In genomic region chr6:160386869-160387518, GRCh38 we compare ENCODE assay signal across 12 cellular contexts. TPM values are rescaled to one million over a fixed set of nuclear protein-coding genes. Genes with fewer than 3 reads are reported as not detected.
DNase-seq lines count a peak whose midpoint lies in the region; ATAC-seq and TF ChIP-seq lines count a peak whose summit lies in the region.
"Had no signal": no experiment of that assay in that cellular context is flagged by ENCODE, and none has a peak within 500 bp of the region (broad histone marks: within the 10 kb centered on the region; RNA-seq: fewer than 3 reads in every experiment).

No MANE protein-coding gene starts in this region.

- H3K27me3 ChIP-seq in GM23248 (replicated peaks; ENCODE audit: insufficient read depth) = no peaks in the 10 kb centered on the region
- no peaks in the 10 kb centered on the region for H3K27me3 ChIP-seq in smooth muscle cell (ENCODE audit: low read depth)
- no peaks in the 10 kb centered on the region for H3K27me3 ChIP-seq in CD8-positive, alpha-beta T cell (ENCODE audit: insufficient read depth, low read length)

- H3K9me2 ChIP-seq in GM23248 (ENCODE audit: insufficient read depth) = no peaks in the 10 kb centered on the region

- H3K27ac Mint-ChIP-seq in CD8-positive, alpha-beta T cell = no peak overlapping the region
- no peak overlapping the region for H3K27ac Mint-ChIP-seq in activated CD4-positive, alpha-beta T cell treated with anti-CD3 and anti-CD28 coated beads for 36 hours

- WGBS in GM23248 (ENCODE audit: low coverage in 1 of 2, low lambda C conversion rate in 2 of 2, missing lambda C conversion rate in 2 of 2), 2 experiments = 83 to 86% methylated on average over 5 of the region's 5 CpGs
- 81% methylated on average over 5 of the region's 5 CpGs for WGBS in smooth muscle cell (ENCODE audit: low lambda C conversion rate)

- CTCF ChIA-PET in CD8-positive, alpha-beta T cell (lab: Charles Lee) = no interaction called here
- CTCF ChIA-PET in activated CD4-positive, alpha-beta T cell treated with anti-CD3 and anti-CD28 coated beads for 36 hours (lab: Charles Lee) = no interaction called here

- H4K20me1 ChIP-seq in GM23248 (ENCODE audit: insufficient read depth) = no peaks in the 10 kb centered on the region
- H4K20me1 ChIP-seq in smooth muscle cell (ENCODE audit: low read depth) = peaks cover 90% of the 10 kb centered on the region

- H3K79me2 ChIP-seq in GM23248 (ENCODE audit: insufficient read depth) (no peaks in the 10 kb centered on the region), smooth muscle cell (ENCODE audit: low read depth) (peaks cover 94% of the 10 kb centered on the region)

- no peak for TF ChIP-seq CTCF in smooth muscle cell (IDR thresholded peaks at IDR 0.05; ENCODE audit: borderline replicate concordance, insufficient read depth, poor library complexity, severe bottlenecking)
- TF ChIP-seq CTCF in CD8-positive, alpha-beta T cell (IDR thresholded peaks at IDR 0.05) = no peak

- H3K4me1 Mint-ChIP-seq in CD8-positive, alpha-beta T cell (ENCODE audit: low read depth) = no peaks in the 10 kb centered on the region
- H3K4me1 Mint-ChIP-seq in activated CD4-positive, alpha-beta T cell treated with anti-CD3 and anti-CD28 coated beads for 36 hours = no peaks in the 10 kb centered on the region

- H3K9ac ChIP-seq in GM23248 (no peak overlapping the region), smooth muscle cell (ENCODE audit: low read depth) (no peak overlapping the region)

- intact Hi-C loops in CD8-positive, alpha-beta T cell (cut with DNase I, micrococcal nuclease) = no loop called here
- intact Hi-C loops in activated CD4-positive, alpha-beta T cell treated with anti-CD3 and anti-CD28 coated beads for 36 hours (cut with DNase I, micrococcal nuclease) = no loop called here

- H3F3A ChIP-seq in GM23248 (ENCODE audit: insufficient read depth) (no peaks in the 10 kb centered on the region), smooth muscle cell (ENCODE audit: low read depth) (peaks cover 24% of the 10 kb centered on the region)

- H3K27ac ChIP-seq in GM23248 = no peak overlapping the region
- peak overlapping the region; percentile 15 for H3K27ac ChIP-seq in smooth muscle cell (ENCODE audit: low read depth)
- no peak overlapping the region for H3K27ac ChIP-seq in CD8-positive, alpha-beta T cell (ENCODE audit: low read depth, low read length)

- H3K27me3 Mint-ChIP-seq in CD8-positive, alpha-beta T cell (ENCODE audit: low read depth) = peaks cover 6% of the 10 kb centered on the region
- peaks cover 2% of the 10 kb centered on the region for H3K27me3 Mint-ChIP-seq in activated CD4-positive, alpha-beta T cell treated with anti-CD3 and anti-CD28 coated beads for 36 hours

- H3K36me3 ChIP-seq in GM23248 (ENCODE audit: low read depth) (no peaks in the 10 kb centered on the region), smooth muscle cell (ENCODE audit: low read depth) (no peaks in the 10 kb centered on the region)
- no peaks in the 10 kb centered on the region for H3K36me3 ChIP-seq in CD8-positive, alpha-beta T cell (ENCODE audit: insufficient read depth, low read length)

- DNase-seq in GM23248 (peak; percentile 21), amniotic epithelial cell (ENCODE audit: low read depth) (peak; percentile 49), islet precursor cell (peak; percentile 70), smooth muscle cell (lab: John Stamatoyannopoulos, UW; ENCODE audit: unreplicated experiment) (no peak), globus pallidus (ENCODE audit: low spot score) (no peak)
- no peak for DNase-seq in effector CD8-positive, alpha-beta T cell (lab: John Stamatoyannopoulos, UW)
- no peak for DNase-seq in CD8-positive, alpha-beta T cell
- no peak for DNase-seq in activated CD4-positive, alpha-beta T cell treated with anti-CD3 and anti-CD28 coated beads for 36 hours
- DNase-seq: activated naive CD4-positive, alpha-beta T cell treated with Interleukin-2 at 50 U/mL for 16 hours; NCI-H345; nucleus accumbens had no signal

- H3K4me1 ChIP-seq in GM23248 (ENCODE audit: insufficient read depth) (no peaks in the 10 kb centered on the region), smooth muscle cell (ENCODE audit: low read depth) (no peaks in the 10 kb centered on the region)
- no peaks in the 10 kb centered on the region for H3K4me1 ChIP-seq in CD8-positive, alpha-beta T cell (ENCODE audit: insufficient read depth, low read length)

- H3K4me2 ChIP-seq in GM23248 (ENCODE audit: unreplicated experiment) (no peak overlapping the region), smooth muscle cell (no peak overlapping the region)

- no peak for ATAC-seq in CD8-positive, alpha-beta T cell
- no peak for ATAC-seq in activated CD4-positive, alpha-beta T cell treated with anti-CD3 and anti-CD28 coated beads for 36 hours

- POLR2A ChIA-PET in CD8-positive, alpha-beta T cell (lab: Charles Lee) = no interaction called here
- POLR2A ChIA-PET in activated CD4-positive, alpha-beta T cell treated with anti-CD3 and anti-CD28 coated beads for 36 hours (lab: Charles Lee) = no interaction called here

- no peak overlapping the region for H2AFZ ChIP-seq in GM23248
- no peak overlapping the region for H2AFZ ChIP-seq in smooth muscle cell (ENCODE audit: low read depth)

- in situ Hi-C loops in GM23248 (cut with MboI) = no loop called here

- peaks cover 14% of the 10 kb centered on the region for H3K9me3 Mint-ChIP-seq in CD8-positive, alpha-beta T cell
- H3K9me3 Mint-ChIP-seq in activated CD4-positive, alpha-beta T cell treated with anti-CD3 and anti-CD28 coated beads for 36 hours (ENCODE audit: low read depth) = peaks cover 10% of the 10 kb centered on the region

- H3K4me3 ChIP-seq in GM23248 = no peak overlapping the region
- H3K4me3 ChIP-seq in smooth muscle cell = no peak overlapping the region
- H3K4me3 ChIP-seq in CD8-positive, alpha-beta T cell (ENCODE audit: low read depth, low read length) = no peak overlapping the region

- H3K4me3 Mint-ChIP-seq in CD8-positive, alpha-beta T cell = no peak overlapping the region
- H3K4me3 Mint-ChIP-seq in activated CD4-positive, alpha-beta T cell treated with anti-CD3 and anti-CD28 coated beads for 36 hours = no peak overlapping the region

- H3K9me3 ChIP-seq in GM23248 (ENCODE audit: low read depth) (no peaks in the 10 kb centered on the region), smooth muscle cell (replicated peaks; ENCODE audit: low read depth) (no peaks in the 10 kb centered on the region)
- H3K9me3 ChIP-seq in CD8-positive, alpha-beta T cell (ENCODE audit: low read length) = no peaks in the 10 kb centered on the region

- H3K36me3 Mint-ChIP-seq in CD8-positive, alpha-beta T cell = no peaks in the 10 kb centered on the region
- peaks cover 2% of the 10 kb centered on the region for H3K36me3 Mint-ChIP-seq in activated CD4-positive, alpha-beta T cell treated with anti-CD3 and anti-CD28 coated beads for 36 hours (ENCODE audit: low read depth)

RNA-seq across cellular contexts. Expression of gene SLC22A3, which starts 38.8 kb away (rescaled TPM):
- total RNA-seq in GM23248 (2014; rRNA removed; shearing (Covaris generic)) = not detected in 2 replicates
- polyA plus RNA-seq in GM23248 (2016; fragmentation: Nextera tagmentation; extraction: Ambion mirVana) = not detected in 2 replicates
- total RNA-seq in smooth muscle cell = 68.7 and 69.5 TPM in 2 replicates
- polyA plus RNA-seq in smooth muscle cell = 39.8 and 59.5 TPM in 2 replicates
- total RNA-seq in CD8-positive, alpha-beta T cell = not detected
- not detected for total RNA-seq in activated CD4-positive, alpha-beta T cell treated with anti-CD3 and anti-CD28 coated beads for 36 hours
- total RNA-seq: dermis microvascular lymphatic vessel endothelial cell had no signal

Comparison
In these comparisons a context has a peak if more than half of its experiments do, and no peak if none do; other contexts are left out.
1. DNase-seq: peak in GM23248 (single experiment), amniotic epithelial cell (single experiment) and islet precursor cell (single experiment); none in smooth muscle cell (single experiment), globus pallidus (single experiment), effector CD8-positive, alpha-beta T cell (single experiment), CD8-positive, alpha-beta T cell (0 of 7) and activated CD4-positive, alpha-beta T cell treated with anti-CD3 and anti-CD28 coated beads for 36 hours (single experiment).
2. RNA of gene SLC22A3, which starts 38.8 kb away (total RNA-seq): 68.7 to 69.5 TPM in smooth muscle cell; not detected in activated CD4-positive, alpha-beta T cell treated with anti-CD3 and anti-CD28 coated beads for 36 hours, not detected in GM23248 and not detected in CD8-positive, alpha-beta T cell; every median in the first group is over 10 times any median in the second.